In genomic region chr1:146386851-146387749, GRCh38 we compare ENCODE assay signal across 8 cellular contexts.
DNase-seq lines count a peak whose midpoint lies in the region; ATAC-seq and TF ChIP-seq lines count a peak whose summit lies in the region.
"Not testable (repeated sequence)": the region's sequence is repeated elsewhere in the genome, so short reads cannot be mapped to it uniquely, and the experiment has no call there.

No MANE protein-coding gene starts in this region.

- peak overlapping the region; percentile 76 to 89 (median 86) for H3K27ac ChIP-seq in BLaER1 treated with 17β-estradiol and CSF1 and Interleukin-3, amounts not matched to agents 10 nM and 100 nM
- peak overlapping the region; percentile 100 for H3K27ac ChIP-seq in WERI-Rb-1
- H3K27ac ChIP-seq in skeletal muscle tissue (ENCODE audit: low read depth, low read length), result peak overlapping the region; percentile 88

- not testable (repeated sequence) for H3K36me3 ChIP-seq in BLaER1 treated with 17β-estradiol and CSF1 and Interleukin-3, amounts not matched to agents 10 nM and 100 nM; WERI-Rb-1; skeletal muscle tissue (ENCODE audit: control insufficient read depth in 3 of 3, insufficient read depth in 3 of 3, low read length in 3 of 3)

- peak overlapping the region; percentile 48 to 68 (median 57) for H3K4me3 ChIP-seq in BLaER1 treated with 17β-estradiol and CSF1 and Interleukin-3, amounts not matched to agents 10 nM and 100 nM
- peak overlapping the region; percentile 57 for H3K4me3 ChIP-seq in WERI-Rb-1 (ENCODE audit: low read depth, low read length)
- peak overlapping the region; percentile 59 to 67 (median 64) for H3K4me3 ChIP-seq in skeletal muscle tissue (ENCODE audit: low read length in 3 of 3)

- H3K9me3 ChIP-seq in BLaER1 treated with 17β-estradiol and CSF1 and Interleukin-3, amounts not matched to agents 10 nM and 100 nM (replicated peaks in 1 of 11); WERI-Rb-1 (ENCODE audit: severe bottlenecking); skeletal muscle tissue (ENCODE audit: control insufficient read depth in 3 of 3, low read length in 3 of 3): not testable (repeated sequence)

- not testable (repeated sequence) for H3K27me3 ChIP-seq in BLaER1 treated with 17β-estradiol and CSF1 and Interleukin-3, amounts not matched to agents 10 nM and 100 nM; WERI-Rb-1 (ENCODE audit: insufficient read depth, low read depth, severe bottlenecking); skeletal muscle tissue (ENCODE audit: control insufficient read depth in 3 of 3, insufficient read depth in 3 of 3, low read length in 3 of 3)

- peak overlapping the region; percentile 56 to 85 (median 75) for H3K4me2 ChIP-seq in BLaER1 treated with 17β-estradiol and CSF1 and Interleukin-3, amounts not matched to agents 10 nM and 100 nM

- peaks cover 10 to 17% (median 16%) of the 10 kb centered on the region in 10 experiments for H3K4me1 ChIP-seq in BLaER1 treated with 17β-estradiol and CSF1 and Interleukin-3, amounts not matched to agents 10 nM and 100 nM
- not testable (repeated sequence) for H3K4me1 ChIP-seq in skeletal muscle tissue (ENCODE audit: control insufficient read depth in 3 of 3, insufficient read depth in 3 of 3, low read length in 3 of 3)

- TF ChIP-seq CTCF in WERI-Rb-1 (IDR thresholded peaks at IDR 0.05; ENCODE audit: low read depth, low read length), result not testable (repeated sequence)

- not testable (repeated sequence) for H4K20me1 ChIP-seq in BLaER1 treated with 17β-estradiol and CSF1 and Interleukin-3, amounts not matched to agents 10 nM and 100 nM

- ATAC-seq in HG03342 (IDR thresholded peaks at IDR 0.05; ENCODE audit: unreplicated experiment), result peak; percentile 91

- DNase-seq in GM19238 (ENCODE audit: insufficient read length, low spot score) (peak; percentile 3), NCI-H2227 treated with DMSO at 0.1 percent for 48 hours (lab: John Stamatoyannopoulos, UW) (peak; percentile 93), WERI-Rb-1 (peak; percentile 98), inferior parietal cortex (ENCODE audit: extremely low spot score) (peak; percentile 87)
- DNase-seq in central memory CD4-positive, alpha-beta T cell, result peak; percentile 79

- H3K9ac ChIP-seq in BLaER1 treated with 17β-estradiol and CSF1 and Interleukin-3, amounts not matched to agents 10 nM and 100 nM, result peak overlapping the region; percentile 80 to 85 (median 83)
- peak overlapping the region; percentile 70 to 79 (median 78) for H3K9ac ChIP-seq in skeletal muscle tissue (ENCODE audit: low read depth in 1 of 3, low read length in 3 of 3)

Comparison
In these comparisons a context has a peak if more than half of its experiments do, and no peak if none do; other contexts are left out.
1. Peak in every context shown above with its lines: DNase-seq, ATAC-seq, H3K4me3 ChIP-seq and H3K27ac ChIP-seq.
2. DNase-seq: peak in every context shown above with its lines; median percentile 98 in WERI-Rb-1; 93 in NCI-H2227 treated with DMSO at 0.1 percent for 48 hours; 87 in inferior parietal cortex; 79 in central memory CD4-positive, alpha-beta T cell; 3 in GM19238.